15 cellular contexts compared by ENCODE assay signal in the genomic region with DNA sequence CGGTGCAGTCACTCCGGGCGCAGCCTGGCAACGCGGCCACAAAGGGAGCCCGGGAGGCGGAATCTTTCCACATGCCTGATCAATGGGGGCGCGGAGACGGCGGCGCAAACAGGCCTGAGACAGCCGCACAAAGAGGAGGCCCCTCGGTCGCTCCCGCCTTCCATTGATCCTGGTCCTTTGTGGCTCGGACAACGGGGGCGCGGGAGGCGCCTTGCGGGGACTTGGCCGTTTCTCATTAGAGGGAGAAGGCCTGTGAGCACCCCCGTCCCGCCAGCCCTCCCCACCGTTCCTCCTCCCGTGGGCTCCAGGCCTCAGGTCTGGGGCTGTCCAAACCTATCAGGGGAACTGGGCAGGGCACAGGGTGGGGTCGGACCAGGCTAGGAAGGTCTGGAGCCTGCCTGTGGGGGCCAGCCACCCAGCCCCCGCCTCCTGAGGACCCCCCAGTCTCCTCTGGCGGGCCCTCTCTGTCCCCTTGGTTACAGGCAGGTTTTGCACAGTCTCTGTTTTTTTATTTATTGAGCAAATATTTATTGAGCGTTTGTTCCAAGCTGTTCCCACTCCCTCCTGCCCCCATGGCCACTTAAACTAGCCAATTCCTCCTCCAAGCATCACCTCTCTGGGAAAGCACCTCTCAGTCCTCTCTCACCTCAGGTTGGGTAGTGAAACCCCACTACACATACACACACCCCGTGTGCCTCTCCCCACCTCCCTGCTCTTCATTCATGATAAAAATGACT. TPM values are rescaled to one million over a fixed set of nuclear protein-coding genes. Genes with fewer than 3 reads are reported as not detected.
DNase-seq lines count a peak whose midpoint lies in the region; ATAC-seq, FAIRE-seq and TF ChIP-seq lines count a peak whose summit lies in the region.
"Had no signal": no experiment of that assay in that cellular context is flagged by ENCODE, and none has a peak within 500 bp of the region (broad histone marks: within the 10 kb centered on the region; RNA-seq: fewer than 3 reads in every experiment).

No MANE protein-coding gene starts in this region.

- no peak overlapping the region for H2BK5ac ChIP-seq in H9 (ENCODE audit: insufficient read length, low read length)

- no peak overlapping the region for H3K4me2 ChIP-seq in H9 (ENCODE audit: insufficient read depth, insufficient read length, low read length)

- H4K91ac ChIP-seq in H9 (ENCODE audit: insufficient read length, low read depth, low read length) = no peak overlapping the region

- POLR2A ChIA-PET in WTC11 (lab: Charles Lee) = no interaction called here

- H3K4me3 Mint-ChIP-seq in H9 = no peak overlapping the region
- H3K4me3 Mint-ChIP-seq in WTC11 = no peak overlapping the region
- H3K4me3 Mint-ChIP-seq: memory B cell had no signal

- no peak overlapping the region for H3K9ac ChIP-seq in H9 (ENCODE audit: extremely low read depth, insufficient read length, low read length)

- H3K9me3 ChIP-seq in H9 (ENCODE audit: control insufficient read depth, low read depth, low read length) = no peaks in the 10 kb centered on the region
- no peaks in the 10 kb centered on the region for H3K9me3 ChIP-seq in heart right ventricle

- no peak overlapping the region for H3K4me3 ChIP-seq in heart right ventricle
- H3K4me3 ChIP-seq: skin epidermis had no signal

- H3K18ac ChIP-seq in H9 (ENCODE audit: insufficient read length, low read depth, low read length) = no peak overlapping the region

- H3K56ac ChIP-seq in H9 (ENCODE audit: insufficient read length, low read depth, low read length) = no peak overlapping the region

- CTCF ChIA-PET in WTC11 (lab: Charles Lee) = interaction anchor here (2.5 kb wide), 1 partner anchor 31 kb away, joined by 7 read pairs; no protein-coding TSS in a partner anchor

- no peak overlapping the region for H2BK12ac ChIP-seq in H9 (ENCODE audit: insufficient read length, low read depth, low read length)

- DNase-seq in H9 (peak; percentile 56), WTC11 (ENCODE audit: low spot score) (peak; percentile 22), retina (peak; percentile 94), heart right ventricle (no peak), NCI-H1105 (lab: John Stamatoyannopoulos, UW) (no peak), AG08395 (ENCODE audit: low spot score) (no peak)
- no peak for DNase-seq in stimulated activated CD4-positive, alpha-beta T cell treated with anti-CD3 and anti-CD28 coated beads, Interleukin-4, amount 100 ng/mL, for 24 hours
- DNase-seq: activated naive CD4-positive, alpha-beta T cell; EL; NCI-H1048 had no signal

- H3K23me2 ChIP-seq in H9 (ENCODE audit: insufficient read length, low read depth, low read length, poor library complexity, severe bottlenecking) = no peaks in the 10 kb centered on the region

- no peak overlapping the region for H2BK15ac ChIP-seq in H9 (ENCODE audit: low read depth, low read length)

- no peaks in the 10 kb centered on the region for H3K79me2 ChIP-seq in H9 (ENCODE audit: insufficient read depth, low read length)

- no peak overlapping the region for H2BK120ac ChIP-seq in H9 (ENCODE audit: low read depth, low read length, poor library complexity, severe bottlenecking)

- H3K9me3 Mint-ChIP-seq in H9 (no peaks in the 10 kb centered on the region; a peak in 2 of 5 replicates), WTC11 (no peaks in the 10 kb centered on the region)
- H3K9me3 Mint-ChIP-seq: memory B cell had no signal

- H3K27me3 Mint-ChIP-seq in H9 (ENCODE audit: low read depth) = no peaks in the 10 kb centered on the region; the same call in none of the 2 replicates
- H3K27me3 Mint-ChIP-seq in WTC11 (ENCODE audit: low read depth) = no peaks in the 10 kb centered on the region

- no peaks in the 10 kb centered on the region for H4K20me1 ChIP-seq in H9 (ENCODE audit: control insufficient read depth, insufficient read depth, insufficient read length)

- no peaks in the 10 kb centered on the region for H3K36me3 ChIP-seq in heart right ventricle

- no peak overlapping the region for H4K8ac ChIP-seq in H9 (replicated peaks; ENCODE audit: insufficient read length, low read depth, low read length)

- H2BK20ac ChIP-seq in H9 (ENCODE audit: low read depth, low read length, poor library complexity, severe bottlenecking) = no peak overlapping the region

- peaks cover 32 to 59% of the 10 kb centered on the region in 2 experiments for H3K4me1 Mint-ChIP-seq in H9
- H3K4me1 Mint-ChIP-seq in WTC11 = peaks cover 50% of the 10 kb centered on the region

- H3K23ac ChIP-seq in H9 (ENCODE audit: insufficient read length, low read depth, low read length) = no peak overlapping the region

- no peaks in the 10 kb centered on the region for H3K79me1 ChIP-seq in H9 (ENCODE audit: insufficient read depth, low read depth, low read length, poor library complexity, severe bottlenecking)

- H4K5ac ChIP-seq in H9 (ENCODE audit: insufficient read length, low read depth, low read length) = no peak overlapping the region

- no peaks in the 10 kb centered on the region for H3K27me3 ChIP-seq in H9 (ENCODE audit: insufficient read depth, low read length)
- H3K27me3 ChIP-seq in heart right ventricle = peaks cover 0 to 58% (median 39%) of the 10 kb centered on the region in 7 donors

- peak; percentile 95 for FAIRE-seq in islet of Langerhans (lab: Jason Lieb, UNC)

- H3K4me1 ChIP-seq in H9 (ENCODE audit: insufficient read depth, low read length) (peaks cover 5% of the 10 kb centered on the region; the same call in 1 of the 2 replicates), heart right ventricle (peaks cover 0 to 6% (median 0%) of the 10 kb centered on the region in 9 donors)

- no peak overlapping the region for H2AK5ac ChIP-seq in H9 (ENCODE audit: insufficient read length, low read length)

- TF ChIP-seq CTCF in H9 (conservative IDR thresholded peaks at IDR 0.05) (no peak), WTC11 (IDR thresholded peaks at IDR 0.05) (no peak), heart right ventricle (IDR thresholded peaks at IDR 0.05) (no peak)

- no peak overlapping the region for H2AFZ ChIP-seq in H9 (ENCODE audit: low read length)

- ATAC-seq in WTC11 = no peak
- no peak for ATAC-seq in heart right ventricle
- ATAC-seq: activated CD4-positive, CD25-positive, alpha-beta regulatory T cell treated with anti-CD3 and anti-CD28 coated beads, Interleukin-2, amount 50 U/mL, for 24 hours; Panc1 had no signal

- H3K27ac ChIP-seq in H9 (ENCODE audit: insufficient read length, low read depth, low read length) (no peak overlapping the region), heart right ventricle (no peak overlapping the region)
- H3K27ac ChIP-seq: skin epidermis had no signal

- H3K4ac ChIP-seq in H9 (ENCODE audit: low read depth, low read length) = no peak overlapping the region

- H3K14ac ChIP-seq in H9 (ENCODE audit: insufficient read depth, low read length) = no peak overlapping the region

- no peak overlapping the region for H3T11ph ChIP-seq in H9 (ENCODE audit: low read length)

- no CpG with 5 or more reads among the region's 32 CpGs for WGBS in H9 (ENCODE audit: extremely low coverage, insufficient read length, low lambda C conversion rate)
- 54 to 66% methylated on average over 28 to 32 of the region's 32 CpGs for WGBS in heart right ventricle, 2 donors

- intact Hi-C loops in heart right ventricle (cut with DNase I) = no loop called here

- H3K36me3 Mint-ChIP-seq in H9 (ENCODE audit: insufficient read depth in 1 of 3, low read depth in 3 of 3) = no peaks in the 10 kb centered on the region
- H3K36me3 Mint-ChIP-seq in WTC11 = no peaks in the 10 kb centered on the region
- H3K36me3 Mint-ChIP-seq: memory B cell had no signal

- H3K27ac Mint-ChIP-seq in H9 = peak overlapping the region in 1 of 3 experiments; percentile 3; a peak in 1 of 7 replicates
- H3K27ac Mint-ChIP-seq in WTC11 = 0 out of 2 replicates have a peak overlapping the region, but pooled peaks have one; percentile 29
- H3K27ac Mint-ChIP-seq: memory B cell had no signal

TF ChIP-seq in WTC11, 78 proteins besides CTCF, POLR2A, EP300 and RAD21 (continues in another document):
- TF ChIP-seq, protein P1, sequence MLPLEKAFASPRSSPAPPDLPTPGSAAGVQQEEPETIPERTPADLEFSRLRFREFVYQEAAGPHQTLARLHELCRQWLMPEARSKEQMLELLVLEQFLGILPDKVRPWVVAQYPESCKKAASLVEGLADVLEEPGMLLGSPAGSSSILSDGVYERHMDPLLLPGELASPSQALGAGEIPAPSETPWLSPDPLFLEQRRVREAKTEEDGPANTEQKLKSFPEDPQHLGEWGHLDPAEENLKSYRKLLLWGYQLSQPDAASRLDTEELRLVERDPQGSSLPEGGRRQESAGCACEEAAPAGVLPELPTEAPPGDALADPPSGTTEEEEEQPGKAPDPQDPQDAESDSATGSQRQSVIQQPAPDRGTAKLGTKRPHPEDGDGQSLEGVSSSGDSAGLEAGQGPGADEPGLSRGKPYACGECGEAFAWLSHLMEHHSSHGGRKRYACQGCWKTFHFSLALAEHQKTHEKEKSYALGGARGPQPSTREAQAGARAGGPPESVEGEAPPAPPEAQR (CRISPR knock-in tag; IDR thresholded peaks at IDR 0.05) = no peak
- TF ChIP-seq, protein P2, sequence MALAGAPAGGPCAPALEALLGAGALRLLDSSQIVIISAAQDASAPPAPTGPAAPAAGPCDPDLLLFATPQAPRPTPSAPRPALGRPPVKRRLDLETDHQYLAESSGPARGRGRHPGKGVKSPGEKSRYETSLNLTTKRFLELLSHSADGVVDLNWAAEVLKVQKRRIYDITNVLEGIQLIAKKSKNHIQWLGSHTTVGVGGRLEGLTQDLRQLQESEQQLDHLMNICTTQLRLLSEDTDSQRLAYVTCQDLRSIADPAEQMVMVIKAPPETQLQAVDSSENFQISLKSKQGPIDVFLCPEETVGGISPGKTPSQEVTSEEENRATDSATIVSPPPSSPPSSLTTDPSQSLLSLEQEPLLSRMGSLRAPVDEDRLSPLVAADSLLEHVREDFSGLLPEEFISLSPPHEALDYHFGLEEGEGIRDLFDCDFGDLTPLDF (CRISPR knock-in tag; IDR thresholded peaks at IDR 0.05) = no peak

RNA-seq across cellular contexts. Expression of a gene that starts 29.0 kb away (rescaled TPM):
- total RNA-seq in H9 (2021) (91.5 and 93.2 TPM in 2 replicates), WTC11 (2021) (64.5 to 71.9 TPM (median 71.5 TPM) in 3 replicates), heart right ventricle (1 to 10 TPM; 2.8 to 9.6 (median 6.4) TPM)
- polyA plus RNA-seq in heart right ventricle = 1 to 10 TPM; 1.1 to 2.9 TPM

RNA-seq across cellular contexts. Expression of a gene that starts 39.9 kb away (rescaled TPM):
- total RNA-seq in H9 (2021) (415 and 425 TPM in 2 replicates), WTC11 (2021) (511 to 573 TPM (median 515 TPM) in 3 replicates), heart right ventricle (100 to 1,000 TPM; 101 to 180 (median 151) TPM)
- 100 to 1,000 TPM; 531 to 859 TPM for polyA plus RNA-seq in heart right ventricle

RNA-seq across cellular contexts. Expression of a gene that starts 48.2 kb away (rescaled TPM):
- total RNA-seq in H9 (2021) = 70.4 and 77.9 TPM in 2 replicates
- total RNA-seq in WTC11 (2021) = 59.5 to 75.3 TPM (median 60.4 TPM) in 3 replicates
- 10 to 100 TPM; 10.1 to 18.4 (median 13.0) TPM for total RNA-seq in heart right ventricle
- 10 to 100 TPM; 12.0 to 28.9 TPM for polyA plus RNA-seq in heart right ventricle

RNA-seq across cellular contexts. Expression of a gene that starts 48.2 kb away (rescaled TPM):
- total RNA-seq in H9 (2021) (25.9 and 38.5 TPM in 2 replicates), WTC11 (2021) (29.8 to 36.9 TPM (median 33.9 TPM) in 3 replicates), heart right ventricle (10 to 100 TPM in 7 of 10 donors, 1 to 10 TPM in 3; 6.4 to 17.0 (median 11.1) TPM)
- 1 to 10 TPM; 6.0 to 7.3 TPM for polyA plus RNA-seq in heart right ventricle

Comparison
In these comparisons a context has a peak if more than half of its experiments do, and no peak if none do; other contexts are left out.
1. DNase-seq: peak in H9 (single experiment), WTC11 (single experiment) and retina (single experiment); none in heart right ventricle (0 of 2), NCI-H1105 (single experiment), AG08395 (single experiment) and stimulated activated CD4-positive, alpha-beta T cell treated with anti-CD3 and anti-CD28 coated beads, Interleukin-4, amount 100 ng/mL, for 24 hours (single experiment).